Comparison of ENCODE assay signal across 9 cellular contexts in genomic region chr5:60945760-60946253, GRCh38. TPM values are rescaled to one million over a fixed set of nuclear protein-coding genes. Genes with fewer than 3 reads are reported as not detected.
DNase-seq lines count a peak whose midpoint lies in the region; ATAC-seq, FAIRE-seq and TF ChIP-seq lines count a peak whose summit lies in the region.
"Had no signal": no experiment of that assay in that cellular context is flagged by ENCODE, and none has a peak within 500 bp of the region (broad histone marks: within the 10 kb centered on the region; RNA-seq: fewer than 3 reads in every experiment).

No MANE protein-coding gene starts in this region.

- H3K27me3 ChIP-seq in fibroblast of lung (ENCODE audit: control insufficient read depth, insufficient read depth, low read length): no peaks in the 10 kb centered on the region

- intact Hi-C loops in natural killer cell (cut with micrococcal nuclease): loop anchor here (10.0 kb wide), 1 partner anchor 219 kb away; the partner anchor contains the start of gene SMIM15

- peak overlapping the region; percentile 100 for H2AFZ ChIP-seq in fibroblast of lung (ENCODE audit: low read length)

- no peaks in the 10 kb centered on the region for H3K9me3 ChIP-seq in fibroblast of lung (ENCODE audit: control insufficient read depth, insufficient read depth, low read depth, low read length)

- ATAC-seq in GM21390 (IDR thresholded peaks at IDR 0.05; ENCODE audit: unreplicated experiment) (peak; percentile 25), natural killer cell (peak in 2 of 3 donors; percentile 4 to 7)

- no peak overlapping the region for H3K4me3 Mint-ChIP-seq in T-helper 2 cell treated with Interferon-gamma antibody and Interleukin-4, amounts not matched to agents 5 μg/mL and 100 μg/mL, for 36 hours
- H3K4me3 Mint-ChIP-seq in natural killer cell: no peak overlapping the region

- DNase-seq in DMS79 treated with DMSO at 0.1 percent for 48 hours (lab: John Stamatoyannopoulos, UW): peak; percentile 27
- DNase-seq in DMS79 (lab: John Stamatoyannopoulos, UW): no peak
- peak; percentile 24 for DNase-seq in HS-27A (ENCODE audit: low read depth)
- no peak for DNase-seq in T-helper 2 cell treated with Interferon-gamma antibody and Interleukin-4, amounts not matched to agents 5 μg/mL and 100 μg/mL, for 36 hours (ENCODE audit: low spot score)
- peak; percentile 66 to 67 for DNase-seq in fibroblast of lung (ENCODE audit: low read depth in 2 of 2)
- no peak for DNase-seq in natural killer cell
- DNase-seq in GM12891 (ENCODE audit: insufficient read length, low spot score): no peak

- no peaks in the 10 kb centered on the region for H3K4me1 ChIP-seq in fibroblast of lung (ENCODE audit: control insufficient read depth, extremely low read depth, insufficient read depth, low read length)

- H3K9me3 Mint-ChIP-seq in T-helper 2 cell treated with Interferon-gamma antibody and Interleukin-4, amounts not matched to agents 5 μg/mL and 100 μg/mL, for 36 hours: no peaks in the 10 kb centered on the region
- no peaks in the 10 kb centered on the region for H3K9me3 Mint-ChIP-seq in natural killer cell

- peak overlapping the region; percentile 88 for H3K27ac ChIP-seq in fibroblast of lung (ENCODE audit: insufficient read depth, low read length)

- no peak for FAIRE-seq in GM12891 (lab: Jason Lieb, UNC)
- FAIRE-seq: A204.1 had no signal

- no peaks in the 10 kb centered on the region for H3K27me3 Mint-ChIP-seq in T-helper 2 cell treated with Interferon-gamma antibody and Interleukin-4, amounts not matched to agents 5 μg/mL and 100 μg/mL, for 36 hours (ENCODE audit: low read depth)
- no peaks in the 10 kb centered on the region for H3K27me3 Mint-ChIP-seq in natural killer cell (ENCODE audit: low read depth in 2 of 2)

- H3K36me3 ChIP-seq in fibroblast of lung (ENCODE audit: control insufficient read depth, insufficient read depth, low read length): no peaks in the 10 kb centered on the region

- TF ChIP-seq POLR2A in GM12891 (IDR thresholded peaks at IDR 0.05; ENCODE audit: low read depth, low read length): no peak

- peaks cover 21% of the 10 kb centered on the region for H3K4me1 Mint-ChIP-seq in T-helper 2 cell treated with Interferon-gamma antibody and Interleukin-4, amounts not matched to agents 5 μg/mL and 100 μg/mL, for 36 hours (ENCODE audit: low read depth)
- H3K4me1 Mint-ChIP-seq in natural killer cell: peaks cover 10 to 11% of the 10 kb centered on the region in 2 donors

- H3K9ac ChIP-seq in fibroblast of lung (ENCODE audit: insufficient read depth, low read length): peak overlapping the region; percentile 86

- H3K4me2 ChIP-seq in fibroblast of lung (ENCODE audit: extremely low read depth, insufficient read depth, low read length): peak overlapping the region; percentile 98

- H4K20me1 ChIP-seq in fibroblast of lung (ENCODE audit: control insufficient read depth, extremely low read depth, insufficient read depth, low read length): no peaks in the 10 kb centered on the region

- H3K36me3 Mint-ChIP-seq in T-helper 2 cell treated with Interferon-gamma antibody and Interleukin-4, amounts not matched to agents 5 μg/mL and 100 μg/mL, for 36 hours (ENCODE audit: low read depth): peaks cover 1% of the 10 kb centered on the region
- no peaks in the 10 kb centered on the region for H3K36me3 Mint-ChIP-seq in natural killer cell

- TF ChIP-seq CTCF in fibroblast of lung (conservative IDR thresholded peaks at IDR 0.05 in 1 of 2, IDR thresholded peaks at IDR 0.05 in 1 of 2; ENCODE audit: low read depth in 1 of 2, low read length in 2 of 2) (no peak), natural killer cell (IDR thresholded peaks at IDR 0.05) (no peak)

- H3K4me3 ChIP-seq in fibroblast of lung (replicated peaks in 1 of 4; ENCODE audit: control extremely low read depth in 1 of 4, insufficient read depth in 1 of 4, low read depth in 3 of 4, low read length in 4 of 4): peak overlapping the region; percentile 72 to 99 (median 85)

- peaks cover 49% of the 10 kb centered on the region for H3K79me2 ChIP-seq in fibroblast of lung (ENCODE audit: control insufficient read depth, insufficient read depth, low read length)

- H3K27ac Mint-ChIP-seq in T-helper 2 cell treated with Interferon-gamma antibody and Interleukin-4, amounts not matched to agents 5 μg/mL and 100 μg/mL, for 36 hours: peak overlapping the region; percentile 86
- no peak overlapping the region for H3K27ac Mint-ChIP-seq in natural killer cell

TF ChIP-seq in GM12891, 5 proteins besides CTCF, POLR2A, EP300 and RAD21:
- TF ChIP-seq POLR2AphosphoS5 (IDR thresholded peaks at IDR 0.05; ENCODE audit: low read depth, low read length) (no peak), SPI1 (IDR thresholded peaks at IDR 0.05; ENCODE audit: low read depth, low read length) (no peak), POU2F2 (IDR thresholded peaks at IDR 0.05; ENCODE audit: low read depth, low read length) (no peak), PAX5 (IDR thresholded peaks at IDR 0.05; ENCODE audit: insufficient read depth, low read length, severe bottlenecking) (no peak), TAF1 (IDR thresholded peaks at IDR 0.05; ENCODE audit: low read depth, low read length) (no peak)

RNA-seq across cellular contexts. Expression of gene NDUFAF2, which starts 0.8 kb away (rescaled TPM):
- 30.9 and 34.9 TPM in 2 replicates for total RNA-seq in fibroblast of lung
- polyA plus RNA-seq in fibroblast of lung: 44.3 and 53.2 TPM in 2 replicates
- 75.4 and 82.6 TPM in 2 replicates for polyA plus RNA-seq in fibroblast of lung (2012)
- 0.67 TPM in 1 of 2 replicates, not detected in the other for polyA minus RNA-seq in fibroblast of lung (ENCODE audit: low replicate concordance)
- total RNA-seq in natural killer cell: 1 to 10 TPM; 5.6 to 7.6 (median 7.0) TPM
- 38.5 TPM for polyA plus RNA-seq in GM12891 (2012; ENCODE audit: low read depth, missing spikeins)

RNA-seq across cellular contexts. Expression of gene ERCC8, which starts 0.9 kb away (rescaled TPM):
- total RNA-seq in fibroblast of lung (14.4 and 16.3 TPM in 2 replicates), natural killer cell (1 to 10 TPM; 4.8 to 9.1 (median 5.5) TPM)
- 20.7 and 23.7 TPM in 2 replicates for polyA plus RNA-seq in fibroblast of lung
- polyA plus RNA-seq in fibroblast of lung (2012): 9.3 and 9.4 TPM in 2 replicates
- 4.7 and 5.1 TPM in 2 replicates for polyA minus RNA-seq in fibroblast of lung (ENCODE audit: low replicate concordance)
- 5.4 TPM for polyA plus RNA-seq in GM12891 (2012; ENCODE audit: low read depth, missing spikeins)

Comparison
In these comparisons a context has a peak if more than half of its experiments do, and no peak if none do; other contexts are left out.
1. DNase-seq: peak in DMS79 treated with DMSO at 0.1 percent for 48 hours (single experiment), HS-27A (single experiment) and fibroblast of lung (2 of 2); none in DMS79 (single experiment), T-helper 2 cell treated with Interferon-gamma antibody and Interleukin-4, amounts not matched to agents 5 μg/mL and 100 μg/mL, for 36 hours (single experiment), natural killer cell (single experiment) and GM12891 (single experiment).